28 cellular contexts compared by ENCODE assay signal in genomic region chr5:161089569-161089968, GRCh38.
"Had no signal": no experiment of that assay in that cellular context is flagged by ENCODE, and none has a peak within 500 bp of the region (broad histone marks: within the 10 kb centered on the region; RNA-seq: fewer than 3 reads in every experiment).

No MANE protein-coding gene starts in this region.

- H3K4me1 ChIP-seq: neural progenitor cell, parathyroid adenoma, psoas muscle, spleen, suprapubic skin, testis, tibial artery, transverse colon, upper lobe of right lung, uterus had no signal

- H3K4me3 ChIP-seq: neural progenitor cell, ovary, psoas muscle, skin epidermis, smooth muscle cell, spleen, suprapubic skin, testis, tibial artery, transverse colon, upper lobe of right lung, uterus had no signal

- H3K9me3 ChIP-seq: ovary, psoas muscle, suprapubic skin, testis, tibial artery, transverse colon, upper lobe of right lung, uterus had no signal

- H3K4me2 ChIP-seq: neural progenitor cell, smooth muscle cell had no signal

- H3K27me3 ChIP-seq: neural progenitor cell, ovary, spleen, suprapubic skin, testis, tibial artery, transverse colon, upper lobe of right lung, uterus had no signal

- H2AFZ ChIP-seq: neural progenitor cell, parathyroid adenoma had no signal

- H3K9ac ChIP-seq: neural progenitor cell, parathyroid adenoma had no signal

- DNase-seq: natural killer cell; occipital lobe; ovary; posterior cingulate gyrus; psoas muscle; right cardiac atrium; spleen; stimulated activated CD4-positive, alpha-beta T cell treated with anti-CD3 and anti-CD28 coated beads, Interleukin-12 subunit alpha, Interleukin-12 subunit beta, amount 100 ng/mL, for 4 hours; stimulated activated CD4-positive, alpha-beta T cell treated with anti-CD3 and anti-CD28 coated beads, Interleukin-1b, Interleukin-23, amount 100 ng/mL, for 48 hours; stimulated activated CD4-positive, alpha-beta T cell treated with anti-CD3 and anti-CD28 coated beads, Interleukin-4, amount 100 ng/mL, for 1 hour; stimulated activated CD4-positive, alpha-beta T cell treated with anti-CD3 and anti-CD28 coated beads, Interleukin-4, amount 100 ng/mL, for 4 hours; stimulated activated CD8-positive, alpha-beta memory T cell treated with anti-CD3 and anti-CD28 coated beads, Interleukin-4, amount 100 ng/mL, for 48 hours; stimulated activated naive CD4-positive, alpha-beta T cell; stimulated activated naive CD8-positive, alpha-beta T cell treated with anti-CD3 and anti-CD28 coated beads, Interleukin-15, amount 100 ng/mL, for 72 hours; stimulated activated naive CD8-positive, alpha-beta T cell treated with anti-CD3 and anti-CD28 coated beads, Interleukin-15, Interleukin-2, amounts not matched to agents 100 U/mL and 50 U/mL, for 24 hours; substantia nigra; testis; tibial artery; transverse colon; upper lobe of right lung; uterus had no signal

- H3K27ac ChIP-seq: neural progenitor cell, ovary, parathyroid adenoma, psoas muscle, skin epidermis, spleen, suprapubic skin, testis, tibial artery, transverse colon, upper lobe of right lung, uterus had no signal

- H3K79me2 ChIP-seq: parathyroid adenoma had no signal

- H3K36me3 ChIP-seq: neural progenitor cell, ovary, spleen, suprapubic skin, tibial artery, transverse colon, upper lobe of right lung, uterus had no signal

- ATAC-seq: natural killer cell; psoas muscle; right cardiac atrium; sciatic nerve; stimulated activated memory B cell treated with anti-CD40 and anti-IgM and Interleukin-4, amounts not matched to agents 10 μg/mL and 1 μg/mL and 100 μg/mL, for 72 hours; stimulated activated naive CD8-positive, alpha-beta T cell treated with anti-CD3 and anti-CD28 coated beads, Interleukin-15, amount 100 ng/mL, for 72 hours; stimulated activated naive CD8-positive, alpha-beta T cell treated with anti-CD3 and anti-CD28 coated beads, Interleukin-15, Interleukin-2, amounts not matched to agents 100 U/mL and 50 U/mL, for 24 hours; upper lobe of right lung had no signal
